In the genomic region with DNA sequence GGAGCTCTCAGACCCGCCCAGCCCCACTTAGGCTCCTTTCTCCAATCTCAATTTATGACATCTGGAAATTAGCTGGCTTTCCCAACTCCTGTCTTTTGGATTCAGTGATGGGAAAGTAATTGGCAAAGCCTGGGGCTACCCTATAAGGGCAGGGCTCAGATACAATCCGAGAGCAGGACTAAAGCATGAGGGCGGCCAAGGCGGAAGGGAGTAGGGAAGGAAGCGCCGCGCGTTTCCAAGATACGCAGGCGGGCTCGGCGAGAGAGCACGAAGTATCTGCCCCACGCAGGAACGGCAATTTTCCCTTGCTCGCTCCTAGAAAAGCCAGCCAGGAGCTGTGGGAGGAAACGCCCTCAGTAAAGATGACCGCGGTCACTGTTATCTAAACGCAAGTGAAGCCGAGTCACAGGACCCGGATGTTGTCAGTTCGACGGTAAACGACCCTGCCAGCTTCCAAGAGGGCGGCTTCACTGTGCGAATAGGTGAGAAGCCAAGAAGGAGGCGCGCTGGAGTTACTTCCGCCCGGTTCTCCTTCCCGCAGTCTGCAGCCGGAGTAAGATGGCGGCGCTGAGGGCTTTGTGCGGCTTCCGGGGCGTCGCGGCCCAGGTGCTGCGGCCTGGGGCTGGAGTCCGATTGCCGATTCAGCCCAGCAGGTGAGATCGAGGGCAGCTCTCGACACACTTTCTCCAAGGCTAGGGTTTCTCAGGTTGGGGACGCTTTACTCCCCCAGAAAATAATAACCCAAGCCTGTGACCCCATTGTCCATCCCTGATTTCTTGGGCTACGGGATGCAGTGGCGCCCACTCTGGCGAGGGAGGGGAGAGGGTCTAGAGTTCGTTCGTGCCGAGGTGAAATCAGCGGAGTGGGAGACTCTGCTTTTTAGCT, we compare ENCODE assay signal across 8 cellular contexts. TPM values are rescaled to one million over a fixed set of nuclear protein-coding genes. Genes with fewer than 3 reads are reported as not detected.
DNase-seq lines count a peak whose midpoint lies in the region; ATAC-seq, FAIRE-seq and TF ChIP-seq lines count a peak whose summit lies in the region.

A gene (plus strand): TSS at position 540 of the 885 bp plus-strand sequence. CDS start 19 bp downstream, at position 559.

- TF ChIP-seq POLR2A in esophagus muscularis mucosa (IDR thresholded peaks at IDR 0.05; ENCODE audit: low read depth) = peak; percentile 87

- intact Hi-C loops in esophagus muscularis mucosa (cut with DNase I) = no loop called here

- 2% methylated on average over 26 of the region's 53 CpGs for WGBS in esophagus muscularis mucosa

- H3K4me2 ChIP-seq in Karpas-422 (ENCODE audit: low read depth, low read length, poor library complexity, severe bottlenecking) = peak within 1 kb of the TSS; percentile 86

- peak; percentile 73 for FAIRE-seq in RCC 7860 (lab: Jason Lieb, UNC)

- peak within 1 kb of the TSS; percentile 90 for H2AFZ ChIP-seq in Karpas-422 (ENCODE audit: low read length)

- H3K4me1 ChIP-seq in Karpas-422 (ENCODE audit: low read length) (peaks cover 27% of the 10 kb centered on the region), esophagus muscularis mucosa (peaks cover 65 to 93% (median 90%) of the 10 kb centered on the region in 4 donors), muscle layer of duodenum (ENCODE audit: control insufficient read depth in 1 of 2, insufficient read depth in 2 of 2, low read length in 2 of 2) (peaks cover 13 to 44% of the 10 kb centered on the region in 2 donors)

- peak in 1 of 3 experiments; percentile 19 for TF ChIP-seq CTCF in esophagus muscularis mucosa (IDR thresholded peaks at IDR 0.05)

- H3K36me3 Mint-ChIP-seq in activated T-cell treated with anti-CD3 and anti-CD28 coated beads, Interleukin-2, amount 50 U/mL, for 72 hours (ENCODE audit: insufficient read depth in 2 of 2) = peaks cover 10 to 12% of the 10 kb centered on the region in 2 donors

- H3K27me3 ChIP-seq in Karpas-422 (ENCODE audit: low read length) (no peaks in the 10 kb centered on the region), esophagus muscularis mucosa (no peaks in the 10 kb centered on the region), muscle layer of duodenum (ENCODE audit: low read depth, low read length) (no peaks in the 10 kb centered on the region)

- TF ChIP-seq EP300 in esophagus muscularis mucosa (IDR thresholded peaks at IDR 0.05) = no peak

- H3K4me1 Mint-ChIP-seq in activated T-cell treated with anti-CD3 and anti-CD28 coated beads, Interleukin-2, amount 50 U/mL, for 72 hours (ENCODE audit: low read depth) = peaks cover 63% of the 10 kb centered on the region

- no peaks in the 10 kb centered on the region for H4K20me1 ChIP-seq in Karpas-422 (ENCODE audit: insufficient read depth, low read depth, low read length)

- peak within 1 kb of the TSS; percentile 94 for H3K9ac ChIP-seq in Karpas-422 (ENCODE audit: low read length)

- no peaks in the 10 kb centered on the region for H3K9me3 ChIP-seq in Karpas-422 (ENCODE audit: low read length)
- H3K9me3 ChIP-seq in esophagus muscularis mucosa = no peaks in the 10 kb centered on the region
- H3K9me3 ChIP-seq in muscle layer of duodenum (ENCODE audit: control insufficient read depth in 1 of 2, low read length in 2 of 2) = no peaks in the 10 kb centered on the region

- no peaks in the 10 kb centered on the region for H3K27me3 Mint-ChIP-seq in activated T-cell treated with anti-CD3 and anti-CD28 coated beads, Interleukin-2, amount 50 U/mL, for 72 hours (ENCODE audit: low read depth)

- peaks cover 28% of the 10 kb centered on the region for H3K79me2 ChIP-seq in Karpas-422 (ENCODE audit: low read length)

- H3K36me3 ChIP-seq in Karpas-422 (ENCODE audit: insufficient read depth, low read length) = peaks cover 19% of the 10 kb centered on the region
- H3K36me3 ChIP-seq in esophagus muscularis mucosa = peaks cover 0 to 38% (median 30%) of the 10 kb centered on the region in 4 donors
- peaks cover 18 to 27% of the 10 kb centered on the region in 2 donors for H3K36me3 ChIP-seq in muscle layer of duodenum (ENCODE audit: control insufficient read depth in 1 of 2, insufficient read depth in 2 of 2, low read length in 2 of 2)

- H3K4me3 ChIP-seq in Karpas-422 (ENCODE audit: low read length) (peak within 1 kb of the TSS; percentile 88), esophagus muscularis mucosa (peak within 1 kb of the TSS; percentile 71 to 87 (median 76)), muscle layer of duodenum (ENCODE audit: low read depth in 1 of 2, low read length in 2 of 2) (peak within 1 kb of the TSS; percentile 89 to 90)

- no peaks in the 10 kb centered on the region for H3K9me3 Mint-ChIP-seq in activated T-cell treated with anti-CD3 and anti-CD28 coated beads, Interleukin-2, amount 50 U/mL, for 72 hours

- DNase-seq in Daoy (ENCODE audit: low read depth) = peak; percentile 99
- DNase-seq in Karpas-422 = peak; percentile 99
- DNase-seq in RCC 7860 (ENCODE audit: low spot score) = peak; percentile 95
- DNase-seq in activated T-cell treated with anti-CD3 and anti-CD28 coated beads, Interleukin-2, amount 50 U/mL, for 72 hours = peak; percentile 93 to 96
- DNase-seq in esophagus muscularis mucosa (ENCODE audit: extremely low spot score) = peak; percentile 99
- peak; percentile 94 to 96 for DNase-seq in stimulated activated CD8-positive, alpha-beta memory T cell treated with anti-CD3 and anti-CD28 coated beads, Interleukin-7, amount 100 ng/mL, for 4 hours (ENCODE audit: low read depth in 2 of 2)

- peak within 1 kb of the TSS; percentile 97 for H3K27ac Mint-ChIP-seq in activated T-cell treated with anti-CD3 and anti-CD28 coated beads, Interleukin-2, amount 50 U/mL, for 72 hours

- peak; percentile 93 for ATAC-seq in GM21825 (IDR thresholded peaks at IDR 0.05; ENCODE audit: unreplicated experiment)
- peak; percentile 98 to 99 for ATAC-seq in activated T-cell treated with anti-CD3 and anti-CD28 coated beads, Interleukin-2, amount 50 U/mL, for 72 hours (replicated peaks in 1 of 2)

- H3K4me3 Mint-ChIP-seq in activated T-cell treated with anti-CD3 and anti-CD28 coated beads, Interleukin-2, amount 50 U/mL, for 72 hours = peak within 1 kb of the TSS; percentile 87 to 96

- H3K27ac ChIP-seq in Karpas-422 (ENCODE audit: low read length) (peak within 1 kb of the TSS; percentile 62), esophagus muscularis mucosa (replicated peaks in 1 of 4) (peak within 1 kb of the TSS; percentile 92 to 95 (median 94)), muscle layer of duodenum (ENCODE audit: low read length) (peak within 1 kb of the TSS; percentile 95)

- H3K9me2 ChIP-seq in Karpas-422 (replicated peaks; ENCODE audit: insufficient read depth, low read length) = no peaks in the 10 kb centered on the region

RNA-seq across cellular contexts. Expression of the gene that starts here (rescaled TPM):
- 157 and 168 TPM in 2 replicates for total RNA-seq in Daoy (2014; rRNA removed; shearing (Covaris generic))
- total RNA-seq in Karpas-422 (2014; rRNA removed; shearing (Covaris generic); ENCODE audit: low replicate concordance) = 134 and 167 TPM in 2 replicates
- 100 to 1,000 TPM; 108 to 114 TPM for total RNA-seq in activated T-cell treated with anti-CD3 and anti-CD28 coated beads, Interleukin-2, amount 50 U/mL, for 72 hours
- 100 to 1,000 TPM in 3 of 4 donors, 10 to 100 TPM in 1; 68.5 to 131 (median 122) TPM for total RNA-seq in esophagus muscularis mucosa

Comparison
In these comparisons a context has a peak if more than half of its experiments do, and no peak if none do; other contexts are left out.
1. Peak in every context shown above with its lines: DNase-seq, ATAC-seq, H3K4me3 ChIP-seq and H3K27ac ChIP-seq.